ENCODE assay signal across 7 cellular contexts in genomic region chr3:133573054-133573628, GRCh38.
DNase-seq lines count a peak whose midpoint lies in the region; ATAC-seq lines count a peak whose summit lies in the region.

No MANE protein-coding gene starts in this region.

- DNase-seq in T-helper 22 cell (ENCODE audit: low read depth), result peak; percentile 100
- DNase-seq in cerebellar cortex (ENCODE audit: low spot score), result peak; percentile 100
- DNase-seq in kidney tubule cell (ENCODE audit: low spot score), result peak; percentile 100
- DNase-seq in stimulated activated CD4-positive, alpha-beta T cell treated with anti-CD3 and anti-CD28 coated beads, Interleukin-2, amount 100 ng/mL, for 4 hours (ENCODE audit: low read depth), result peak; percentile 100
- DNase-seq in NCI-H524 (lab: John Stamatoyannopoulos, UW), result no peak

- ATAC-seq in GM18873 (IDR thresholded peaks at IDR 0.05; ENCODE audit: low FRiP score, unreplicated experiment) (peak; percentile 77), HG03108 (IDR thresholded peaks at IDR 0.05; ENCODE audit: unreplicated experiment) (peak; percentile 62)

Comparison
In these comparisons a context has a peak if more than half of its experiments do, and no peak if none do; other contexts are left out.
1. DNase-seq: peak in T-helper 22 cell (single experiment), cerebellar cortex (single experiment), kidney tubule cell (single experiment) and stimulated activated CD4-positive, alpha-beta T cell treated with anti-CD3 and anti-CD28 coated beads, Interleukin-2, amount 100 ng/mL, for 4 hours (single experiment); none in NCI-H524 (0 of 2).